Comparison of ENCODE assay signal across 15 cellular contexts in the genomic region with DNA sequence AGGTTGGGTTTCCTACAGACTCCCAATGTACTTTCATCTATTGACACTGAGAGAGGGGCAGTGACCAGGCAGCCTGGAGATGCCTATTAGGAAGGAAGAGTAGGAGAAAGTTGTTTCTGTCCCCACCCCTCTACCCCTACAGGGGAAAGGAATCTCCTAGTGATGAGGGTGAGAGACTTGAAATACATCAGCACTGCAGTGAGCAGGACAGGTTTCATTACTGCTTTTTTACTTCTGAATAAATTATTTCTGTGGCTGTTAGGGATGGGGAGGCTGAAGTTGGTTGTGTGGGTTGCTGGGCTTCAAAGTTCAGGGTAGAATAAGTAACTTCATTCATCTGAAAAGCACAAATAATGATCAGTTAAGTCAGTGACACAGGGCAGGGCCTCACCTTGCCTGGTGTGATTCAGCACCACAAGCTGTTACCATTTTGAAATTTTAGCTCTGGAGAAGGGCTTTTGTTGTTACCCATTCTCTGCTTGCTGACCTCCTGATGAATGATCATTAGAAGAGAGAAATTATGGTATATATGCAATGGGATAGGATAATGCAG. TPM values are rescaled to one million over a fixed set of nuclear protein-coding genes. Genes with fewer than 3 reads are reported as not detected.
"Had no signal": no experiment of that assay in that cellular context is flagged by ENCODE, and none has a peak within 500 bp of the region (broad histone marks: within the 10 kb centered on the region; RNA-seq: fewer than 3 reads in every experiment).

No MANE protein-coding gene starts in this region.

- H3K4me1 ChIP-seq: ascending aorta, vagina had no signal

- H3K27ac ChIP-seq: ascending aorta, dorsolateral prefrontal cortex, vagina, VCaP had no signal

- ATAC-seq: left lobe of liver, T-cell had no signal

- DNase-seq: activated CD4-positive, alpha-beta T cell treated with anti-CD3 and anti-CD28 coated beads for 48 hours; activated gamma-delta T cell treated with Interleukin-2 at 50 U/mL for 16 hours; activated T-cell treated with anti-CD3 and anti-CD28 coated beads, Interleukin-2, amount 50 U/mL, for 48 hours; dorsolateral prefrontal cortex; glutamatergic neuron; mammary epithelial cell; stimulated activated CD4-positive, alpha-beta T cell treated with anti-CD3 and anti-CD28 coated beads, Interleukin-12 subunit alpha, Interleukin-12 subunit beta, amount 100 ng/mL, for 4 hours; T-cell; T1000 had no signal

- H3K36me3 ChIP-seq: ascending aorta, vagina had no signal

- H3K4me3 ChIP-seq: ascending aorta, dorsolateral prefrontal cortex, vagina had no signal

- H3K9me3 ChIP-seq: ascending aorta, vagina had no signal

- H3K4me1 Mint-ChIP-seq: nephron had no signal

- H3K27ac Mint-ChIP-seq: nephron had no signal

- H3K27me3 ChIP-seq: ascending aorta, dorsolateral prefrontal cortex, vagina had no signal

- H3K4me3 Mint-ChIP-seq: nephron, T-cell had no signal

- H3K27me3 Mint-ChIP-seq: T-cell had no signal

- H3K9me3 Mint-ChIP-seq: nephron, T-cell had no signal

RNA-seq across cellular contexts. Expression of gene CEACAM1, which starts 19.3 kb away (rescaled TPM):
- total RNA-seq: ascending aorta, osteoblast had no signal
